35 cellular contexts compared by ENCODE assay signal in genomic region chr9:72290311-72290710, GRCh38.
"Had no signal": no experiment of that assay in that cellular context is flagged by ENCODE, and none has a peak within 500 bp of the region (broad histone marks: within the 10 kb centered on the region; RNA-seq: fewer than 3 reads in every experiment).

No MANE protein-coding gene starts in this region.

- H3K4me3 Mint-ChIP-seq: activated naive CD4-positive, alpha-beta T cell treated with anti-CD3 and anti-CD28 coated beads for 36 hours; activated naive CD4-positive, alpha-beta T cell treated with anti-CD3 and anti-CD28 coated beads, Interleukin-2, amount 10 ng/mL, durations not matched to agents 7 days and 5 days; activated naive CD4-positive, alpha-beta T cell treated with anti-CD3 and anti-CD28 coated beads, Interleukin-2, amount 50 U/mL, for 24 hours; activated naive CD8-positive, alpha-beta T cell; activated naive CD8-positive, alpha-beta T cell treated with anti-CD3 and anti-CD28 coated beads for 36 hours; activated naive CD8-positive, alpha-beta T cell treated with anti-CD3 and anti-CD28 coated beads, Interleukin-2, amount 10 ng/mL, durations not matched to agents 7 days and 5 days; activated naive CD8-positive, alpha-beta T cell treated with anti-CD3 and anti-CD28 coated beads, Interleukin-2, amount 50 U/mL, for 24 hours; activated T-cell treated with anti-CD3 and anti-CD28 coated beads, Interleukin-2, amount 50 U/mL, for 24 hours; activated T-cell treated with anti-CD3 and anti-CD28 coated beads, Interleukin-2, amount 50 U/mL, for 4 hours; activated T-cell treated with anti-CD3 and anti-CD28 coated beads, Interleukin-2, amount 50 U/mL, for 72 hours; activated T-helper 1 cell treated with anti-CD3 and anti-CD28 coated beads, Interleukin-12 subunit alpha, Interleukin-12 subunit beta, Interleukin-2, Interleukin-4 antibody, amounts not matched to agents 30 ng/mL and 10 ng/mL and 1 ng/mL, durations not matched to agents 14 hours and 24 hours and 36 hours; activated T-helper 17 cell treated with anti-CD3 and anti-CD28 coated beads, Interleukin-2, amount 50 U/mL, for 72 hours; brain; central memory CD8-positive, alpha-beta T cell had no signal

- ATAC-seq: activated naive CD4-positive, alpha-beta T cell treated with anti-CD3 and anti-CD28 coated beads, Interleukin-2, amount 50 U/mL, for 72 hours; activated naive CD8-positive, alpha-beta T cell treated with anti-CD3 and anti-CD28 coated beads, Interleukin-2, amount 50 U/mL, for 24 hours; activated T-cell treated with anti-CD3 and anti-CD28 coated beads, Interleukin-2, amount 50 U/mL, for 4 hours; activated T-cell treated with anti-CD3 and anti-CD28 coated beads, Interleukin-2, amount 50 U/mL, for 72 hours; activated T-helper 17 cell treated with anti-CD3 and anti-CD28 coated beads, Interleukin-2, amount 50 U/mL, for 72 hours; body of pancreas had no signal

- H3K27ac Mint-ChIP-seq: activated naive CD4-positive, alpha-beta T cell treated with anti-CD3 and anti-CD28 coated beads for 36 hours; activated naive CD4-positive, alpha-beta T cell treated with anti-CD3 and anti-CD28 coated beads, Interleukin-2, amount 10 ng/mL, durations not matched to agents 7 days and 5 days; activated naive CD4-positive, alpha-beta T cell treated with anti-CD3 and anti-CD28 coated beads, Interleukin-2, amount 50 U/mL, for 24 hours; activated naive CD4-positive, alpha-beta T cell treated with anti-CD3 and anti-CD28 coated beads, Interleukin-2, amount 50 U/mL, for 72 hours; activated naive CD8-positive, alpha-beta T cell; activated naive CD8-positive, alpha-beta T cell treated with anti-CD3 and anti-CD28 coated beads for 36 hours; activated naive CD8-positive, alpha-beta T cell treated with anti-CD3 and anti-CD28 coated beads, Interleukin-2, amount 10 ng/mL, durations not matched to agents 7 days and 5 days; activated naive CD8-positive, alpha-beta T cell treated with anti-CD3 and anti-CD28 coated beads, Interleukin-2, amount 50 U/mL, for 24 hours; activated T-cell treated with anti-CD3 and anti-CD28 coated beads, Interleukin-2, amount 50 U/mL, for 24 hours; activated T-cell treated with anti-CD3 and anti-CD28 coated beads, Interleukin-2, amount 50 U/mL, for 72 hours; activated T-helper 1 cell treated with anti-CD3 and anti-CD28 coated beads, Interleukin-12 subunit alpha, Interleukin-12 subunit beta, Interleukin-2, Interleukin-4 antibody, amounts not matched to agents 30 ng/mL and 10 ng/mL and 1 ng/mL, durations not matched to agents 14 hours and 24 hours and 36 hours; activated T-helper 17 cell treated with anti-CD3 and anti-CD28 coated beads, Interleukin-2, amount 50 U/mL, for 72 hours; activated T-helper 2 cell treated with anti-CD3 and anti-CD28 coated beads, Interferon-gamma antibody, Interleukin-2, Interleukin-4, amounts not matched to agents 10 μg/mL and 5 μg/mL and 100 μg/mL, durations not matched to agents 14 hours and 24 hours and 36 hours; brain had no signal

- H3K27me3 Mint-ChIP-seq: activated naive CD4-positive, alpha-beta T cell treated with anti-CD3 and anti-CD28 coated beads, Interleukin-2, amount 50 U/mL, for 24 hours; activated naive CD8-positive, alpha-beta T cell treated with anti-CD3 and anti-CD28 coated beads, Interleukin-2, amount 50 U/mL, for 24 hours had no signal

- DNase-seq: activated effector memory CD4-positive, alpha-beta T cell treated with anti-CD3 and anti-CD28 coated beads, Interleukin-2, amount 50 U/mL, for 16 hours; activated effector memory CD4-positive, alpha-beta T cell treated with Interleukin-2 at 50 U/mL for 16 hours; activated gamma-delta T cell; activated gamma-delta T cell treated with Interleukin-2 at 50 U/mL for 16 hours; activated naive CD4-positive, alpha-beta T cell; activated naive CD4-positive, alpha-beta T cell treated with anti-CD3 and anti-CD28 coated beads for 36 hours; activated naive CD4-positive, alpha-beta T cell treated with anti-CD3 and anti-CD28 coated beads, Interleukin-2, amount 10 ng/mL, durations not matched to agents 7 days and 5 days; activated naive CD4-positive, alpha-beta T cell treated with anti-CD3 and anti-CD28 coated beads, Interleukin-2, amount 50 U/mL, for 16 hours; activated naive CD4-positive, alpha-beta T cell treated with Interleukin-2 at 50 U/mL for 16 hours; activated naive CD8-positive, alpha-beta T cell treated with anti-CD3 and anti-CD28 coated beads for 36 hours; activated naive CD8-positive, alpha-beta T cell treated with anti-CD3 and anti-CD28 coated beads, Interleukin-2, amount 10 ng/mL, durations not matched to agents 7 days and 5 days; activated naive CD8-positive, alpha-beta T cell treated with anti-CD3 and anti-CD28 coated beads, Interleukin-2, amount 50 U/mL, for 24 hours; activated T-cell treated with anti-CD3 and anti-CD28 coated beads, Interleukin-2, amount 50 U/mL, for 1 hour; activated T-cell treated with anti-CD3 and anti-CD28 coated beads, Interleukin-2, amount 50 U/mL, for 24 hours; activated T-cell treated with anti-CD3 and anti-CD28 coated beads, Interleukin-2, amount 50 U/mL, for 4 hours; activated T-cell treated with anti-CD3 and anti-CD28 coated beads, Interleukin-2, amount 50 U/mL, for 48 hours; activated T-cell treated with anti-CD3 and anti-CD28 coated beads, Interleukin-2, amount 50 U/mL, for 72 hours; adrenal gland; amniotic stem cell; amygdala; anterior cingulate cortex; aorta; body of pancreas; brain microvascular endothelial cell; caudate nucleus; central memory CD4-positive, alpha-beta T cell; cerebellar nuclear complex had no signal

- H3K4me1 Mint-ChIP-seq: activated naive CD8-positive, alpha-beta T cell treated with anti-CD3 and anti-CD28 coated beads, Interleukin-2, amount 10 ng/mL, durations not matched to agents 7 days and 5 days; central memory CD8-positive, alpha-beta T cell had no signal

- H3K36me3 Mint-ChIP-seq: activated naive CD4-positive, alpha-beta T cell treated with anti-CD3 and anti-CD28 coated beads, Interleukin-2, amount 10 ng/mL, durations not matched to agents 7 days and 5 days; activated naive CD4-positive, alpha-beta T cell treated with anti-CD3 and anti-CD28 coated beads, Interleukin-2, amount 50 U/mL, for 24 hours; activated naive CD4-positive, alpha-beta T cell treated with anti-CD3 and anti-CD28 coated beads, Interleukin-2, amount 50 U/mL, for 72 hours; activated naive CD8-positive, alpha-beta T cell; activated naive CD8-positive, alpha-beta T cell treated with anti-CD3 and anti-CD28 coated beads for 36 hours; activated naive CD8-positive, alpha-beta T cell treated with anti-CD3 and anti-CD28 coated beads, Interleukin-2, amount 10 ng/mL, durations not matched to agents 7 days and 5 days; brain had no signal

- H3K9me3 Mint-ChIP-seq: activated naive CD4-positive, alpha-beta T cell treated with anti-CD3 and anti-CD28 coated beads for 36 hours; activated naive CD4-positive, alpha-beta T cell treated with anti-CD3 and anti-CD28 coated beads, Interleukin-2, amount 10 ng/mL, durations not matched to agents 7 days and 5 days; activated naive CD4-positive, alpha-beta T cell treated with anti-CD3 and anti-CD28 coated beads, Interleukin-2, amount 50 U/mL, for 24 hours; activated naive CD4-positive, alpha-beta T cell treated with anti-CD3 and anti-CD28 coated beads, Interleukin-2, amount 50 U/mL, for 72 hours; activated naive CD8-positive, alpha-beta T cell treated with anti-CD3 and anti-CD28 coated beads for 36 hours; activated naive CD8-positive, alpha-beta T cell treated with anti-CD3 and anti-CD28 coated beads, Interleukin-2, amount 10 ng/mL, durations not matched to agents 7 days and 5 days; activated naive CD8-positive, alpha-beta T cell treated with anti-CD3 and anti-CD28 coated beads, Interleukin-2, amount 50 U/mL, for 24 hours; activated T-cell treated with anti-CD3 and anti-CD28 coated beads, Interleukin-2, amount 50 U/mL, for 24 hours; activated T-cell treated with anti-CD3 and anti-CD28 coated beads, Interleukin-2, amount 50 U/mL, for 4 hours; activated T-cell treated with anti-CD3 and anti-CD28 coated beads, Interleukin-2, amount 50 U/mL, for 72 hours; activated T-helper 1 cell treated with anti-CD3 and anti-CD28 coated beads, Interleukin-12 subunit alpha, Interleukin-12 subunit beta, Interleukin-2, Interleukin-4 antibody, amounts not matched to agents 30 ng/mL and 10 ng/mL and 1 ng/mL, durations not matched to agents 14 hours and 24 hours and 36 hours; activated T-helper 17 cell treated with anti-CD3 and anti-CD28 coated beads, Interleukin-2, amount 50 U/mL, for 72 hours; activated T-helper 2 cell treated with anti-CD3 and anti-CD28 coated beads, Interferon-gamma antibody, Interleukin-2, Interleukin-4, amounts not matched to agents 10 μg/mL and 5 μg/mL and 100 μg/mL, durations not matched to agents 14 hours and 24 hours and 36 hours; central memory CD8-positive, alpha-beta T cell had no signal
